14 cellular contexts compared by ENCODE assay signal in genomic region chr6:139367810-139368321, GRCh38. TPM values are rescaled to one million over a fixed set of nuclear protein-coding genes. Genes with fewer than 3 reads are reported as not detected.
DNase-seq lines count a peak whose midpoint lies in the region; ATAC-seq and TF ChIP-seq lines count a peak whose summit lies in the region.
"Had no signal": no experiment of that assay in that cellular context is flagged by ENCODE, and none has a peak within 500 bp of the region (broad histone marks: within the 10 kb centered on the region; RNA-seq: fewer than 3 reads in every experiment).

No MANE protein-coding gene starts in this region.

- peak overlapping the region; percentile 96 for H3K27ac ChIP-seq in HUES48 (ENCODE audit: low read depth, low read length)
- H3K27ac ChIP-seq: RWPE1 had no signal

- peak overlapping the region; percentile 41; the same call in 1 of the 2 replicates for H3K4me3 ChIP-seq in HUES48 (ENCODE audit: low read depth, low read length)

- CTCF ChIA-PET in WTC11 (lab: Charles Lee): interaction anchor here (1.0 kb wide), 1 partner anchor 149 kb away, joined by 6 read pairs; no protein-coding TSS in a partner anchor

- POLR2A ChIA-PET in WTC11 (lab: Charles Lee): no interaction called here

- peak; percentile 51 to 63 for DNase-seq in AML-193 (lab: John Stamatoyannopoulos, UW)
- DNase-seq in WTC11 (ENCODE audit: low spot score): peak; percentile 53
- peak; percentile 68 for DNase-seq in iPS-NIHi7 (ENCODE audit: extremely low spot score)
- no peak for DNase-seq in effector memory CD8-positive, alpha-beta T cell
- no peak for DNase-seq in NCI-H446 (lab: John Stamatoyannopoulos, UW)
- DNase-seq: activated CD4-positive, alpha-beta T cell treated with anti-CD3 and anti-CD28 coated beads, Interleukin-2, amount 50 U/mL, for 48 hours; amygdala; foreskin fibroblast; NCI-H1092; substantia nigra had no signal

- no peaks in the 10 kb centered on the region for H3K27me3 ChIP-seq in HUES48 (ENCODE audit: control insufficient read depth, insufficient read depth, low read length)

- H3K36me3 Mint-ChIP-seq in WTC11: peaks cover 13% of the 10 kb centered on the region
- H3K36me3 Mint-ChIP-seq in effector memory CD8-positive, alpha-beta T cell (ENCODE audit: insufficient read depth): peaks cover 28% of the 10 kb centered on the region

- H3K9ac ChIP-seq in HUES48 (ENCODE audit: low read depth, low read length): peak overlapping the region; percentile 47

- peaks cover 74% of the 10 kb centered on the region for H3K4me1 Mint-ChIP-seq in WTC11
- H3K4me1 Mint-ChIP-seq in effector memory CD8-positive, alpha-beta T cell (ENCODE audit: low read depth in 2 of 2): peaks cover 28 to 43% of the 10 kb centered on the region in 2 donors

- ATAC-seq in WTC11 (peak; percentile 92), GM18873 (IDR thresholded peaks at IDR 0.05; ENCODE audit: low FRiP score, unreplicated experiment) (no peak), HG03439 (IDR thresholded peaks at IDR 0.05; ENCODE audit: unreplicated experiment) (no peak)
- no peak for ATAC-seq in effector memory CD8-positive, alpha-beta T cell (replicated peaks)

- H3K36me3 ChIP-seq in HUES48 (ENCODE audit: control insufficient read depth, insufficient read depth, low read length): peaks cover 11% of the 10 kb centered on the region

- H3K4me1 ChIP-seq in HUES48 (ENCODE audit: control insufficient read depth, insufficient read depth, low read length): peaks cover 68% of the 10 kb centered on the region

- H3K9me3 ChIP-seq in HUES48 (ENCODE audit: control insufficient read depth, insufficient read depth, low read length): no peaks in the 10 kb centered on the region

- peak overlapping the region; percentile 98 for H3K27ac Mint-ChIP-seq in WTC11
- no peak overlapping the region for H3K27ac Mint-ChIP-seq in effector memory CD8-positive, alpha-beta T cell

- no peak for TF ChIP-seq CTCF in WTC11 (IDR thresholded peaks at IDR 0.05)

- peak overlapping the region; percentile 36 for H3K4me3 Mint-ChIP-seq in WTC11
- no peak overlapping the region for H3K4me3 Mint-ChIP-seq in effector memory CD8-positive, alpha-beta T cell

- no peaks in the 10 kb centered on the region for H3K27me3 Mint-ChIP-seq in WTC11 (ENCODE audit: low read depth)
- no peaks in the 10 kb centered on the region for H3K27me3 Mint-ChIP-seq in effector memory CD8-positive, alpha-beta T cell

- H3K9me3 Mint-ChIP-seq in WTC11: peaks cover 6% of the 10 kb centered on the region; the same call in 1 of the 2 replicates
- H3K9me3 Mint-ChIP-seq in effector memory CD8-positive, alpha-beta T cell: no peaks in the 10 kb centered on the region

TF ChIP-seq in WTC11, 78 proteins besides CTCF, POLR2A, EP300 and RAD21:
- TF ChIP-seq TEAD1 (CRISPR knock-in tag; IDR thresholded peaks at IDR 0.05): peak; percentile 98
- peak; percentile 62; the same call in 1 of the 2 replicates for TF ChIP-seq FOXP4 (CRISPR knock-in tag; IDR thresholded peaks at IDR 0.05)
- TF ChIP-seq ZNF423 (CRISPR knock-in tag; IDR thresholded peaks at IDR 0.05): peak; percentile 54; the same call in 1 of the 2 replicates
- no peak for TF ChIP-seq SOX15 (CRISPR knock-in tag; IDR thresholded peaks at IDR 0.05)
- TF ChIP-seq MAX (CRISPR knock-in tag; IDR thresholded peaks at IDR 0.05): peak; percentile 52
- no peak for TF ChIP-seq ZNF532 (CRISPR knock-in tag; IDR thresholded peaks at IDR 0.05; ENCODE audit: borderline replicate concordance)
- no peak for TF ChIP-seq ATF3 (CRISPR knock-in tag; conservative IDR thresholded peaks at IDR 0.05)
- TF ChIP-seq ZNF219 (CRISPR knock-in tag; IDR thresholded peaks at IDR 0.05; ENCODE audit: borderline replicate concordance): no peak
- TF ChIP-seq ETV6 (CRISPR knock-in tag; IDR thresholded peaks at IDR 0.05): peak; percentile 19; the same call in 1 of the 2 replicates
- 0 out of 2 replicates have a peak, but pooled peaks have one; percentile 21 for TF ChIP-seq SP1 (CRISPR knock-in tag; conservative IDR thresholded peaks at IDR 0.05)
- TF ChIP-seq TEAD4 (CRISPR knock-in tag; IDR thresholded peaks at IDR 0.05): peak; percentile 84; the same call in 1 of the 2 replicates

RNA-seq across cellular contexts. Expression of gene CITED2, which starts 6.6 kb away (rescaled TPM):
- 63.4 to 82.3 TPM (median 81.8 TPM) in 3 replicates for total RNA-seq in WTC11 (2021)

Comparison
In these comparisons a context has a peak if more than half of its experiments do, and no peak if none do; other contexts are left out.
1. DNase-seq: peak in AML-193 (2 of 2), WTC11 (single experiment) and iPS-NIHi7 (single experiment); none in effector memory CD8-positive, alpha-beta T cell (0 of 3) and NCI-H446 (0 of 2).